ENCODE assay signal across 23 cellular contexts in genomic region chr1:162234571-162234970, GRCh38.
"Had no signal": no experiment of that assay in that cellular context is flagged by ENCODE, and none has a peak within 500 bp of the region (broad histone marks: within the 10 kb centered on the region; RNA-seq: fewer than 3 reads in every experiment).

No MANE protein-coding gene starts in this region.

- H3K9ac ChIP-seq: neural progenitor cell had no signal

- H2AFZ ChIP-seq: neural progenitor cell had no signal

- H3K36me3 ChIP-seq: esophagus squamous epithelium, left ventricle myocardium inferior, lower lobe of right lung, neural progenitor cell, spleen, tibial artery had no signal

- H3K4me3 ChIP-seq: coronary artery, esophagus squamous epithelium, left ventricle myocardium inferior, lower lobe of right lung, neural progenitor cell, psoas muscle, skin epidermis, spleen, testis, tibial artery had no signal

- H3K9me3 ChIP-seq: esophagus squamous epithelium, left ventricle myocardium inferior, lower lobe of right lung, psoas muscle, spleen, testis, tibial artery had no signal

- DNase-seq: dermis blood vessel endothelial cell; effector memory CD4-positive, alpha-beta T cell; erythroblast; esophagus squamous epithelium; hypothalamus; immature natural killer cell; islet precursor cell; left colon; left ventricle myocardium inferior; lower lobe of right lung; natural killer cell; nucleus accumbens; psoas muscle; right cardiac atrium; spleen; stimulated activated CD4-positive, alpha-beta T cell treated with anti-CD3 and anti-CD28 coated beads, Interleukin-4, amount 100 ng/mL, for 4 hours; stimulated activated naive CD8-positive, alpha-beta T cell treated with anti-CD3 and anti-CD28 coated beads, Interleukin-15, Interleukin-2, amounts not matched to agents 100 U/mL and 50 U/mL, for 24 hours; testis; tibial artery had no signal

- H3K27ac ChIP-seq: coronary artery, esophagus squamous epithelium, left ventricle myocardium inferior, lower lobe of right lung, neural progenitor cell, psoas muscle, skin epidermis, testis, tibial artery had no signal

- ATAC-seq: left colon; natural killer cell; right cardiac atrium; stimulated activated memory B cell treated with anti-CD40 and anti-IgM and Interleukin-4, amounts not matched to agents 10 μg/mL and 1 μg/mL and 100 μg/mL, for 72 hours; stimulated activated naive CD8-positive, alpha-beta T cell treated with anti-CD3 and anti-CD28 coated beads, Interleukin-15, Interleukin-2, amounts not matched to agents 100 U/mL and 50 U/mL, for 24 hours had no signal

- H3K27me3 ChIP-seq: esophagus squamous epithelium, neural progenitor cell, testis had no signal

- H3K4me2 ChIP-seq: neural progenitor cell had no signal

- H3K4me1 ChIP-seq: psoas muscle, testis had no signal
